8 cellular contexts compared by ENCODE assay signal in genomic region chr22:41697126-41697775, GRCh38. TPM values are rescaled to one million over a fixed set of nuclear protein-coding genes. Genes with fewer than 3 reads are reported as not detected.
DNase-seq lines count a peak whose midpoint lies in the region; ATAC-seq and TF ChIP-seq lines count a peak whose summit lies in the region.

No MANE protein-coding gene starts in this region.

- no peaks in the 10 kb centered on the region for H3K4me1 Mint-ChIP-seq in nephron progenitor cell

- no peak overlapping the region for H3K4me3 Mint-ChIP-seq in nephron progenitor cell

- DNase-seq in G401 (ENCODE audit: low spot score) (peak; percentile 93), LNCaP clone FGC (ENCODE audit: low read depth) (no peak), RKO (ENCODE audit: low spot score) (peak; percentile 85), fibroblast of the conjunctiva (ENCODE audit: low read depth) (peak; percentile 74), nephron progenitor cell (peak; percentile 100)
- DNase-seq in activated T-helper 1 cell treated with anti-CD3 and anti-CD28 coated beads, Interleukin-2, amount 50 U/mL, for 16 hours (ENCODE audit: low read depth in 1 of 2, low spot score in 1 of 2), result peak; percentile 85 to 98
- peak; percentile 68 to 91 (median 84) for DNase-seq in stimulated activated naive CD4-positive, alpha-beta T cell (lab: John Stamatoyannopoulos, UW)

- peak overlapping the region; percentile 82 for H3K27ac Mint-ChIP-seq in nephron progenitor cell

- H3K9me3 Mint-ChIP-seq in nephron progenitor cell, result no peaks in the 10 kb centered on the region

- peaks cover 3% of the 10 kb centered on the region for H3K27me3 Mint-ChIP-seq in nephron progenitor cell (ENCODE audit: low read depth, poor library complexity)

- H3K4me3 ChIP-seq in LNCaP clone FGC (ENCODE audit: low read depth, low read length), result no peak overlapping the region

- no peaks in the 10 kb centered on the region for H3K36me3 Mint-ChIP-seq in nephron progenitor cell (ENCODE audit: low read depth)

- TF ChIP-seq CTCF in LNCaP clone FGC (IDR thresholded peaks at IDR 0.05; ENCODE audit: control insufficient read depth, extremely low read depth, insufficient read depth), result peak; percentile 83
- TF ChIP-seq CTCF in nephron progenitor cell (IDR thresholded peaks at IDR 0.05), result peak; percentile 98

- no peak for ATAC-seq in HG02840 (IDR thresholded peaks at IDR 0.05; ENCODE audit: low FRiP score, unreplicated experiment)

- in situ Hi-C loops in G401 (cut with HindIII; ENCODE audit: low sequenced_read_pairs), result no loop called here

RNA-seq across cellular contexts. Expression of gene MEI1, which starts 2.1 kb away (rescaled TPM):
- total RNA-seq in G401 (2014; rRNA removed; shearing (Covaris generic)), result not detected in 2 replicates

RNA-seq across cellular contexts. Expression of gene SNU13, which starts 8.6 kb away (rescaled TPM):
- total RNA-seq in G401 (2014; rRNA removed; shearing (Covaris generic)), result 152 and 186 TPM in 2 replicates
